14 cellular contexts compared by ENCODE assay signal in the genomic region with DNA sequence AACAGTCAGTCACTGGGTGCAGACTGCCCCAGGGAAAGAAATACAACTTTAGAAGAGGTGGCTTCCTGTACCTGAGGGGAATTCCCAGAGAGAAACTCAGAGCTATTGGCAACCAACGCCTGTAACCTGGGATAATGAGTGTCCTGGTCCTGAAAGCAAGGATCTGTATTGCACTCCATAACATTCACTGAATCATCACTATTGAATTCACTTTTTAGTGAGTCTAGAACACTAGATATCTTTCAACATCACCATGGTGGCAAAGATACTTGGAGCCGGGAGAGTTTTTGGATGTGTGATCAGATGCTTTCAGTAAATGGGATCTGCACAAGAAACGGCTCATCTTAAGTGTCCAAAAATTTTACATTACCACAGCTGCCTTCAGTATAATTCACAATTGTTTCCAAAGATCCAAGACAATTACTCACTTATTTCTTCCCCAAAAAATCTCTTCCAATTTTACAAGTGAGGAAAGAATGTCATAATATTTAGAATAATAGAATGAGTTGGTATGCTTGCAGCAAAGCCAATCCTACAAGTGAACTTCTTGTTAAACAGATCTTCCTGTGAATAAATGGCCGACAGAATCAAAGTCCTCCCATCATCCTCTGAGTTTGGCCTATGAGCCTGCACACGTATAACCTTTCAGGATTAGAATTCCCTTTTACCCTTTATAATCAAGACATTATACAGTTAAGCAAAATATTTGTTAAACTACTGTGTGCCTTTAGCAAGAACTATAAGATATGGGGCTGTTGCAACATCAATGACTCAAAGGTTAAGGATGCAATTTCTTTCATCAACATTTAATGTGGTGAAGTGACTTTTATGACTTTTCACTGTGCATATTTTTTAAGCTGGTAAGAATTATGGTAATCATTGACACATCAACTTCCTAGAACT.
DNase-seq lines count a peak whose midpoint lies in the region; ATAC-seq, FAIRE-seq and TF ChIP-seq lines count a peak whose summit lies in the region.
"Had no signal": no experiment of that assay in that cellular context is flagged by ENCODE, and none has a peak within 500 bp of the region (broad histone marks: within the 10 kb centered on the region; RNA-seq: fewer than 3 reads in every experiment).

No MANE protein-coding gene starts in this region.

- ATAC-seq in GM18517 (IDR thresholded peaks at IDR 0.05; ENCODE audit: unreplicated experiment): no peak
- ATAC-seq: activated T-cell treated with anti-CD3 and anti-CD28 coated beads, Interleukin-2, amount 50 U/mL, for 4 hours; Panc1 had no signal

- 60 to 81% methylated on average over 5 of the region's 5 CpGs for WGBS in transverse colon (ENCODE audit: low coverage in 1 of 2), 2 donors
- 60 to 68% (median 62%) methylated on average over 5 of the region's 5 CpGs for WGBS in small intestine, 3 donors

- CTCF ChIA-PET in BJ (lab: Yijun Ruan, JAX): interaction anchor here (0.7 to 1.6 kb wide), 6 partner anchors 20 to 372 kb away, joined by 3 to 7 read pairs (median 4); no protein-coding TSS in a partner anchor

- no peaks in the 10 kb centered on the region for H3K4me1 ChIP-seq in transverse colon
- H3K4me1 ChIP-seq in small intestine (ENCODE audit: control insufficient read depth in 2 of 2, insufficient read depth in 1 of 2, low read depth in 1 of 2, low read length in 1 of 2): no peaks in the 10 kb centered on the region
- H3K4me1 ChIP-seq: thyroid gland had no signal

- peaks cover 3 to 6% of the 10 kb centered on the region in 2 donors for H3K9me3 ChIP-seq in transverse colon
- no peaks in the 10 kb centered on the region for H3K9me3 ChIP-seq in small intestine (ENCODE audit: control insufficient read depth, low read depth)
- H3K9me3 ChIP-seq: thyroid gland had no signal

- H3K36me3 ChIP-seq in BJ (ENCODE audit: control insufficient read depth, insufficient read depth, low read length) (no peaks in the 10 kb centered on the region), transverse colon (no peaks in the 10 kb centered on the region), small intestine (ENCODE audit: control insufficient read depth in 2 of 2, insufficient read depth in 2 of 2, low read length in 2 of 2) (no peaks in the 10 kb centered on the region)
- H3K36me3 ChIP-seq: thyroid gland had no signal

- no peak for FAIRE-seq in small intestine (lab: Jason Lieb, UNC)

- in situ Hi-C loops in transverse colon (cut with MboI; ENCODE audit: low pct_ligation_motif_present in 1 of 4, low pct_unique_long_range_greater_than_20kb in 1 of 4, low sequenced_read_pairs in 3 of 4): loop anchor here in 1 of 4 donors (25.0 kb wide), 1 partner anchor 92 kb away; no protein-coding TSS in a partner anchor

- H3K4me3 ChIP-seq in BJ (ENCODE audit: low read depth, low read length): no peak overlapping the region
- no peak overlapping the region for H3K4me3 ChIP-seq in choroid plexus epithelial cell (ENCODE audit: low read depth, low read length)
- no peak overlapping the region for H3K4me3 ChIP-seq in transverse colon
- no peak overlapping the region for H3K4me3 ChIP-seq in small intestine (ENCODE audit: low read depth in 1 of 2, low read length in 2 of 2)
- H3K4me3 ChIP-seq: thyroid gland had no signal

- peak; percentile 84 for DNase-seq in BJ (ENCODE audit: low read depth)
- DNase-seq in MV-4-11 (lab: John Stamatoyannopoulos, UW): peak; percentile 36
- peak; percentile 86 for DNase-seq in choroid plexus epithelial cell (ENCODE audit: low read depth)
- DNase-seq in non-pigmented ciliary epithelial cell (ENCODE audit: low read depth): peak; percentile 55
- no peak for DNase-seq in SK-N-DZ (ENCODE audit: low spot score)
- DNase-seq in transverse colon: no peak
- DNase-seq in small intestine: no peak
- DNase-seq: activated B cell treated with CpG ODN at 0.5 μM for 24 hours; activated T-cell treated with anti-CD3 and anti-CD28 coated beads, Interleukin-2, amount 50 U/mL, for 4 hours; central memory CD4-positive, alpha-beta T cell; glutamatergic neuron; thyroid gland had no signal

- intact Hi-C loops in transverse colon (cut with DNase I; ENCODE audit: low total_unique reads): no loop called here

- TF ChIP-seq POLR2A in transverse colon (IDR thresholded peaks at IDR 0.05): no peak

- H3K27me3 ChIP-seq in BJ (ENCODE audit: control insufficient read depth, insufficient read depth, low read length) (no peaks in the 10 kb centered on the region), transverse colon (no peaks in the 10 kb centered on the region), small intestine (ENCODE audit: control insufficient read depth in 2 of 2, insufficient read depth in 2 of 2, low read length in 2 of 2) (no peaks in the 10 kb centered on the region)
- H3K27me3 ChIP-seq: thyroid gland had no signal

- no peak for TF ChIP-seq EP300 in transverse colon (IDR thresholded peaks at IDR 0.05; ENCODE audit: low read depth)

- H3K27ac ChIP-seq in transverse colon (no peak overlapping the region), small intestine (ENCODE audit: low read depth in 1 of 2, low read length in 1 of 2) (no peak overlapping the region)
- H3K27ac ChIP-seq: thyroid gland had no signal

- POLR2A ChIA-PET in BJ (lab: Charles Lee): no interaction called here

- TF ChIP-seq CTCF in BJ (IDR thresholded peaks at IDR 0.05; ENCODE audit: insufficient read depth, low read depth, low read length) (no peak), choroid plexus epithelial cell (conservative IDR thresholded peaks at IDR 0.05; ENCODE audit: low read depth, low read length) (no peak), transverse colon (IDR thresholded peaks at IDR 0.05) (no peak)

Comparison
In these comparisons a context has a peak if more than half of its experiments do, and no peak if none do; other contexts are left out.
1. DNase-seq: peak in BJ (single experiment), MV-4-11 (single experiment), choroid plexus epithelial cell (single experiment) and non-pigmented ciliary epithelial cell (single experiment); none in SK-N-DZ (single experiment), transverse colon (single experiment) and small intestine (single experiment).